24 cellular contexts compared by ENCODE assay signal in the genomic region with DNA sequence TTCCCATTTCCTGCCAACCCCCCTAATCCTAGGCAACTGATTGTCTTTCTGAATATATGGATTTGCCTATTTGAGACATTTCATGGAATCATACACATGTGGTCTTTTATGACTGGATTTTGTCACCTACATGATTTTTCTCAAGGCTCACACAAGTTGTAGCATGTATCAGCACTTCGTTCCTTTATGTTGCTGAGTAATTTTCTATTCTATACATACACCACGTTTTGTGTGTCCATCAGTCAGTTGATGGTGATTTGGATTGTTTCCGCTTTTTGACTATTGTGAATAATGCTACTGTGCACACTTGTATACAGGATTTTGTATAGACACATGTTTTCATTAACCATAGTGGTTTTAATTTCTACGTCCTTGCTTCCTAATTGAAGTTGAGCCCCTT.
"Had no signal": no experiment of that assay in that cellular context is flagged by ENCODE, and none has a peak within 500 bp of the region (broad histone marks: within the 10 kb centered on the region; RNA-seq: fewer than 3 reads in every experiment).

No MANE protein-coding gene starts in this region.

- H3K9me3 Mint-ChIP-seq: natural killer cell treated with Interleukin-12 subunit alpha and Interleukin-12 subunit beta and Interleukin-15 and Interleukin-18, amount 100 ng/mL, for 72 hours; stimulated activated effector memory CD8-positive, alpha-beta T cell treated with anti-CD3 and anti-CD28 coated beads, Interleukin-12 subunit alpha, Interleukin-12 subunit beta, amount 100 ng/mL, for 72 hours had no signal

- H3K4me2 ChIP-seq: hepatocyte had no signal

- H3K36me3 ChIP-seq: ovary, prostate gland, transverse colon had no signal

- H3K9me3 ChIP-seq: left ventricle myocardium inferior, mucosa of descending colon, ovary, prostate gland, spleen, stomach, testis, thyroid gland, transverse colon, upper lobe of left lung had no signal

- H2AFZ ChIP-seq: hepatocyte had no signal

- DNase-seq: islet precursor cell; left ventricle myocardium inferior; midbrain; mucosa of descending colon; naive thymus-derived CD4-positive, alpha-beta T cell; ovary; posterior cingulate gyrus; retina; right cardiac atrium; small intestine; spleen; stimulated activated CD4-positive, alpha-beta T cell treated with anti-CD3 and anti-CD28 coated beads, Interleukin-4, amount 100 ng/mL, for 24 hours; stimulated activated naive CD8-positive, alpha-beta T cell treated with anti-CD3 and anti-CD28 coated beads, Interleukin-15, Interleukin-2, amounts not matched to agents 100 U/mL and 50 U/mL, for 24 hours; stomach; testis; thyroid gland; transverse colon; upper lobe of left lung had no signal

- ATAC-seq: mucosa of descending colon; naive thymus-derived CD4-positive, alpha-beta T cell; natural killer cell treated with Interleukin-12 subunit alpha and Interleukin-12 subunit beta and Interleukin-15 and Interleukin-18, amount 100 ng/mL, for 72 hours; right cardiac atrium; sciatic nerve; stimulated activated effector memory CD8-positive, alpha-beta T cell treated with anti-CD3 and anti-CD28 coated beads, Interleukin-12 subunit alpha, Interleukin-12 subunit beta, amount 100 ng/mL, for 72 hours; stimulated activated naive CD8-positive, alpha-beta T cell treated with anti-CD3 and anti-CD28 coated beads, Interleukin-15, Interleukin-2, amounts not matched to agents 100 U/mL and 50 U/mL, for 24 hours had no signal

- H3K27ac Mint-ChIP-seq: natural killer cell treated with Interleukin-12 subunit alpha and Interleukin-12 subunit beta and Interleukin-15 and Interleukin-18, amount 100 ng/mL, for 72 hours; stimulated activated effector memory CD8-positive, alpha-beta T cell treated with anti-CD3 and anti-CD28 coated beads, Interleukin-12 subunit alpha, Interleukin-12 subunit beta, amount 100 ng/mL, for 72 hours had no signal

- FAIRE-seq: small intestine had no signal

- H3K4me1 ChIP-seq: left ventricle myocardium inferior, prostate gland, spleen, testis, thyroid gland, transverse colon had no signal

- H3K27me3 ChIP-seq: hepatocyte, ovary, spleen, stomach, testis, thyroid gland, transverse colon, upper lobe of left lung had no signal

- H3K4me1 Mint-ChIP-seq: stimulated activated effector memory CD8-positive, alpha-beta T cell treated with anti-CD3 and anti-CD28 coated beads, Interleukin-12 subunit alpha, Interleukin-12 subunit beta, amount 100 ng/mL, for 72 hours had no signal

- H3K27me3 Mint-ChIP-seq: naive thymus-derived CD4-positive, alpha-beta T cell; natural killer cell treated with Interleukin-12 subunit alpha and Interleukin-12 subunit beta and Interleukin-15 and Interleukin-18, amount 100 ng/mL, for 72 hours had no signal

- H3K4me3 ChIP-seq: hepatocyte, left ventricle myocardium inferior, lung, mucosa of descending colon, ovary, prostate gland, spleen, stomach, testis, thyroid gland, transverse colon, upper lobe of left lung had no signal

- H3K27ac ChIP-seq: hepatocyte, left ventricle myocardium inferior, ovary, prostate gland, spleen, stomach, testis, thyroid gland, transverse colon, upper lobe of left lung had no signal

- H3K79me2 ChIP-seq: hepatocyte had no signal

- H3K4me3 Mint-ChIP-seq: naive thymus-derived CD4-positive, alpha-beta T cell; natural killer cell treated with Interleukin-12 subunit alpha and Interleukin-12 subunit beta and Interleukin-15 and Interleukin-18, amount 100 ng/mL, for 72 hours; stimulated activated effector memory CD8-positive, alpha-beta T cell treated with anti-CD3 and anti-CD28 coated beads, Interleukin-12 subunit alpha, Interleukin-12 subunit beta, amount 100 ng/mL, for 72 hours had no signal
